Comparison of ENCODE assay signal across 11 cellular contexts in genomic region chr1:217703326-217703725, GRCh38.
"Had no signal": no experiment of that assay in that cellular context is flagged by ENCODE, and none has a peak within 500 bp of the region (broad histone marks: within the 10 kb centered on the region; RNA-seq: fewer than 3 reads in every experiment).

No MANE protein-coding gene starts in this region.

- DNase-seq: GM23248, GOT3, H7, H9, HCEC 1CT, HFFc6 had no signal

- H3K9ac ChIP-seq: GM23248 had no signal

- H3K9me3 Mint-ChIP-seq: GM23338, H9 had no signal

- H3K4me1 ChIP-seq: HAP-1 had no signal

- ATAC-seq: GM23338, HCT116 had no signal

- H3K4me1 Mint-ChIP-seq: GM23338, H9 had no signal

- H3K36me3 ChIP-seq: HAP-1 had no signal

- H3K4me3 ChIP-seq: GM23248, GM23338, HAP-1 had no signal

- H2AFZ ChIP-seq: GM23248, GM23338 had no signal

- FAIRE-seq: H1, H54 had no signal

- H3K4me2 ChIP-seq: GM23338 had no signal

- H3K27ac Mint-ChIP-seq: GM23338, H9, HFFc6 had no signal

- H3K27ac ChIP-seq: GM23248 had no signal

- H3K9me3 ChIP-seq: HAP-1 had no signal

- H3K4me3 Mint-ChIP-seq: GM23338, H9, HFFc6 had no signal
